8 cellular contexts compared by ENCODE assay signal in the genomic region with DNA sequence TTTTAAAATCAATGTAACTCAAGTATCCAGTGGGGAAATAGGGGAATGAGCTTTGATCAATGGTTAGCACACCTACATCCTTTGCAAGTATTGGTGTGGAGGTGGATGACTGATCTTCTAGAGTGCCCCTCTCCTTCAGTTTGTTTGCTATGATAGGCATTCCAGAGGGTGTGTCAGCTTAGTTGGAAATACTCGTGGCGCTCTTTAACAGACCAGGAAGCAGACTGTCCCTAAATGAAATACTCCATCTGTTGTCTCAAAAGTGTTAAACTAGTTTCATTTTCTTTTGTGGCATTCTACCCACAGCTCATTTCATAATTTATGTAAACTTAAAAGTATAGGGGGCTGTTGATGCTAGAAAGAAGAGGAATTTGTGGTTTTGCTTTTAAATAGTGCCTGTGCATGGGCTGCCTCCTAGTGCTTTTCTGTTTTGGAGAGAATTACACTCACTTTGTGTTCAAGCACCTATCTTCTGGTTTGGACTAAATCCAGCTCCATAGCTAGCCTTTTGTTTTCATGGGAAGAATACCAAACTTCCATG.
A peak's percentile ranks its signal among the peaks of the same experiment; 100 is the strongest.
DNase-seq lines count a peak whose midpoint lies in the region; ATAC-seq and TF ChIP-seq lines count a peak whose summit lies in the region.

No MANE protein-coding gene starts in this region.

- H3K9me3 Mint-ChIP-seq in IgD-negative memory B cell (no peaks in the 10 kb centered on the region), immature natural killer cell (no peaks in the 10 kb centered on the region)
- no peaks in the 10 kb centered on the region for H3K9me3 Mint-ChIP-seq in activated naive CD8-positive, alpha-beta T cell treated with anti-CD3 and anti-CD28 coated beads for 36 hours

- peak overlapping the region; percentile 69 for H3K27ac ChIP-seq in upper lobe of right lung

- CTCF ChIA-PET in GM10248 (lab: Yijun Ruan, JAX): interaction anchor here (0.9 to 3.7 kb wide), 17 partner anchors 10 to 555 kb away, joined by 3 to 14 read pairs (median 5); a partner anchor contains a TSS

- DNase-seq in GM10248 (ENCODE audit: extremely low spot score) (peak; percentile 14), immature natural killer cell (peak; percentile 32 to 35 (median 32)), upper lobe of right lung (no peak), iPS-NIHi7 (ENCODE audit: extremely low spot score) (no peak), mucosa of gallbladder (ENCODE audit: low spot score) (no peak)
- no peak for DNase-seq in activated naive CD8-positive, alpha-beta T cell treated with anti-CD3 and anti-CD28 coated beads for 36 hours

- H3K4me1 Mint-ChIP-seq in IgD-negative memory B cell: peaks cover 14 to 19% (median 15%) of the 10 kb centered on the region in 3 donors
- peaks cover 21% of the 10 kb centered on the region for H3K4me1 Mint-ChIP-seq in activated naive CD8-positive, alpha-beta T cell treated with anti-CD3 and anti-CD28 coated beads for 36 hours
- H3K4me1 Mint-ChIP-seq in immature natural killer cell: peaks cover 5 to 6% of the 10 kb centered on the region in 2 donors

- H3K9me3 ChIP-seq in upper lobe of right lung: no peaks in the 10 kb centered on the region

- peak overlapping the region; percentile 40 to 50 (median 49) for H3K27ac Mint-ChIP-seq in IgD-negative memory B cell
- peak overlapping the region; percentile 83 for H3K27ac Mint-ChIP-seq in activated naive CD8-positive, alpha-beta T cell treated with anti-CD3 and anti-CD28 coated beads for 36 hours
- H3K27ac Mint-ChIP-seq in immature natural killer cell: peak overlapping the region in 5 of 6 donors; percentile 50 to 92 (median 87)

- peaks cover 2% of the 10 kb centered on the region for H3K36me3 Mint-ChIP-seq in IgD-negative memory B cell
- no peaks in the 10 kb centered on the region for H3K36me3 Mint-ChIP-seq in activated naive CD8-positive, alpha-beta T cell treated with anti-CD3 and anti-CD28 coated beads for 36 hours
- H3K36me3 Mint-ChIP-seq in immature natural killer cell: no peaks in the 10 kb centered on the region

- ATAC-seq in GM21526 (IDR thresholded peaks at IDR 0.05; ENCODE audit: low FRiP score, unreplicated experiment) (peak; percentile 54), upper lobe of right lung (peak; percentile 79)

- H3K27me3 ChIP-seq in upper lobe of right lung: no peaks in the 10 kb centered on the region

- intact Hi-C loops in upper lobe of right lung (cut with DNase I): no loop called here

- H3K27me3 Mint-ChIP-seq in IgD-negative memory B cell (no peaks in the 10 kb centered on the region), immature natural killer cell (ENCODE audit: low read depth in 3 of 3) (peaks cover 0 to 1% (median 0%) of the 10 kb centered on the region in 3 donors)
- H3K27me3 Mint-ChIP-seq in activated naive CD8-positive, alpha-beta T cell treated with anti-CD3 and anti-CD28 coated beads for 36 hours: no peaks in the 10 kb centered on the region

- POLR2A ChIA-PET in GM10248 (lab: Yijun Ruan, JAX): interaction anchor here (0.6 kb wide), 1 partner anchor 63 kb away, joined by 3 read pairs; no protein-coding TSS in a partner anchor

- H3K36me3 ChIP-seq in upper lobe of right lung: no peaks in the 10 kb centered on the region

- TF ChIP-seq CTCF in GM10248 (IDR thresholded peaks at IDR 0.05; ENCODE audit: control extremely low read depth, extremely low read depth, low read depth, missing control alignments) (peak; percentile 22), upper lobe of right lung (IDR thresholded peaks at IDR 0.05) (peak; percentile 16)

- H3K4me1 ChIP-seq in upper lobe of right lung: peaks cover 30% of the 10 kb centered on the region

- H3K4me3 Mint-ChIP-seq in IgD-negative memory B cell (peak overlapping the region in 1 of 4 donors; percentile 13), immature natural killer cell (peak overlapping the region; percentile 20 to 64 (median 46))
- H3K4me3 Mint-ChIP-seq in activated naive CD8-positive, alpha-beta T cell treated with anti-CD3 and anti-CD28 coated beads for 36 hours: no peak overlapping the region

- H3K4me3 ChIP-seq in upper lobe of right lung: peak overlapping the region; percentile 2

Comparison
In these comparisons a context has a peak if more than half of its experiments do, and no peak if none do; other contexts are left out.
1. DNase-seq: peak in GM10248 (single experiment) and immature natural killer cell (3 of 3); none in activated naive CD8-positive, alpha-beta T cell treated with anti-CD3 and anti-CD28 coated beads for 36 hours (single experiment), upper lobe of right lung (single experiment), iPS-NIHi7 (single experiment) and mucosa of gallbladder (single experiment).
2. Peak in every context shown above with its lines, with median percentiles within 50 percentile points of each other: H3K27ac Mint-ChIP-seq.